19 cellular contexts compared by ENCODE assay signal in genomic region chr4:137526681-137527080, GRCh38. TPM values are rescaled to one million over a fixed set of nuclear protein-coding genes. Genes with fewer than 3 reads are reported as not detected.
A peak's percentile ranks its signal among the peaks of the same experiment; 100 is the strongest.
DNase-seq lines count a peak whose midpoint lies in the region; ATAC-seq and TF ChIP-seq lines count a peak whose summit lies in the region.
"Had no signal": no experiment of that assay in that cellular context is flagged by ENCODE, and none has a peak within 500 bp of the region (broad histone marks: within the 10 kb centered on the region; RNA-seq: fewer than 3 reads in every experiment).

No MANE protein-coding gene starts in this region.

- H2AFZ ChIP-seq in neuron (ENCODE audit: low read depth, low read length), result no peak overlapping the region

- H3K27me3 ChIP-seq in heart right ventricle (peaks cover 0 to 5% (median 0%) of the 10 kb centered on the region in 7 donors), neuron (ENCODE audit: insufficient read depth, low read length) (no peaks in the 10 kb centered on the region), upper lobe of right lung (no peaks in the 10 kb centered on the region)
- H3K27me3 ChIP-seq: thyroid gland had no signal

- no peak for ATAC-seq in heart right ventricle
- no peak for ATAC-seq in left ventricle myocardium superior
- no peak for ATAC-seq in upper lobe of right lung
- ATAC-seq in HG03354 (IDR thresholded peaks at IDR 0.05; ENCODE audit: poor library complexity, severe bottlenecking, unreplicated experiment), result no peak
- ATAC-seq: activated T-helper 17 cell treated with anti-CD3 and anti-CD28 coated beads, Interleukin-2, amount 50 U/mL, for 72 hours; CD8-positive, alpha-beta T cell; effector memory CD8-positive, alpha-beta T cell had no signal

- H3K4me1 ChIP-seq in heart right ventricle, result peaks cover 0 to 26% (median 3%) of the 10 kb centered on the region in 9 donors
- H3K4me1 ChIP-seq in neuron (ENCODE audit: insufficient read depth, low read length), result peaks cover 43% of the 10 kb centered on the region
- no peaks in the 10 kb centered on the region for H3K4me1 ChIP-seq in upper lobe of right lung
- H3K4me1 ChIP-seq: thyroid gland had no signal

- DNase-seq in heart right ventricle (no peak), left ventricle myocardium superior (no peak), fibroblast of mammary gland (ENCODE audit: low read depth) (no peak), upper lobe of right lung (no peak), amniotic stem cell (lab: John Stamatoyannopoulos, UW) (no peak), SKM-1 (lab: John Stamatoyannopoulos, UW; ENCODE audit: unreplicated experiment) (no peak)
- DNase-seq: caudate nucleus; CD8-positive, alpha-beta T cell; DMS53; effector memory CD8-positive, alpha-beta T cell; foreskin melanocyte; NCI-H1417; posterior cingulate gyrus; SIG-M5; stimulated activated CD4-positive, alpha-beta T cell treated with anti-CD3 and anti-CD28 coated beads, Interleukin-12 subunit alpha, Interleukin-12 subunit beta, amount 100 ng/mL, for 4 hours; thyroid gland had no signal

- TF ChIP-seq CTCF in heart right ventricle (IDR thresholded peaks at IDR 0.05) (no peak), fibroblast of mammary gland (conservative IDR thresholded peaks at IDR 0.05; ENCODE audit: control insufficient read depth, insufficient read depth, low read depth, low read length) (no peak), upper lobe of right lung (IDR thresholded peaks at IDR 0.05) (no peak)

- peak overlapping the region in 6 of 10 donors; percentile 4 to 69 (median 60) for H3K4me3 ChIP-seq in heart right ventricle
- H3K4me3 ChIP-seq in fibroblast of mammary gland (ENCODE audit: control insufficient read depth, low read depth, low read length), result peak overlapping the region; percentile 8
- peak overlapping the region; percentile 90 for H3K4me3 ChIP-seq in neuron (ENCODE audit: low read length)
- peak overlapping the region; percentile 11 for H3K4me3 ChIP-seq in upper lobe of right lung
- H3K4me3 ChIP-seq: thyroid gland had no signal

- H3K9me3 ChIP-seq in heart right ventricle, result no peaks in the 10 kb centered on the region
- no peaks in the 10 kb centered on the region for H3K9me3 ChIP-seq in neuron (ENCODE audit: low read length)
- no peaks in the 10 kb centered on the region for H3K9me3 ChIP-seq in upper lobe of right lung
- H3K9me3 ChIP-seq: thyroid gland had no signal

- intact Hi-C loops in heart right ventricle (cut with DNase I) (loop anchor here in 2 of 10 donors (10.0 kb wide), 2 partner anchors 232 to 242 kb away; no protein-coding TSS in a partner anchor), left ventricle myocardium superior (cut with micrococcal nuclease) (no loop called here), upper lobe of right lung (cut with DNase I) (no loop called here)

- H3K36me3 ChIP-seq in heart right ventricle, result peaks cover 0 to 43% (median 0%) of the 10 kb centered on the region in 9 donors
- peaks cover 89% of the 10 kb centered on the region for H3K36me3 ChIP-seq in neuron (ENCODE audit: insufficient read depth, low read length)
- H3K36me3 ChIP-seq in upper lobe of right lung, result no peaks in the 10 kb centered on the region
- H3K36me3 ChIP-seq: thyroid gland had no signal

- peak overlapping the region in 1 of 10 donors; percentile 9 for H3K27ac ChIP-seq in heart right ventricle
- no peak overlapping the region for H3K27ac ChIP-seq in upper lobe of right lung
- H3K27ac ChIP-seq: thyroid gland had no signal

RNA-seq across cellular contexts. Expression of gene PCDH18, which starts 5.6 kb away (rescaled TPM):
- 1 to 10 TPM; 2.6 to 7.4 (median 4.2) TPM for total RNA-seq in heart right ventricle
- polyA plus RNA-seq in heart right ventricle, result 1 to 10 TPM; 2.3 to 2.9 TPM
- 3.9 TPM for total RNA-seq in left ventricle myocardium superior
- 6.9 TPM for total RNA-seq in upper lobe of right lung
- total RNA-seq: activated T-helper 17 cell treated with anti-CD3 and anti-CD28 coated beads, Interleukin-2, amount 50 U/mL, for 72 hours; CD8-positive, alpha-beta T cell had no signal

Comparison
In these comparisons a context has a peak if more than half of its experiments do, and no peak if none do; other contexts are left out.
1. H3K4me3 ChIP-seq: peak in every context shown above with its lines; median percentile 90 in neuron; 60 in heart right ventricle; 11 in upper lobe of right lung; 8 in fibroblast of mammary gland.